In the genomic region with DNA sequence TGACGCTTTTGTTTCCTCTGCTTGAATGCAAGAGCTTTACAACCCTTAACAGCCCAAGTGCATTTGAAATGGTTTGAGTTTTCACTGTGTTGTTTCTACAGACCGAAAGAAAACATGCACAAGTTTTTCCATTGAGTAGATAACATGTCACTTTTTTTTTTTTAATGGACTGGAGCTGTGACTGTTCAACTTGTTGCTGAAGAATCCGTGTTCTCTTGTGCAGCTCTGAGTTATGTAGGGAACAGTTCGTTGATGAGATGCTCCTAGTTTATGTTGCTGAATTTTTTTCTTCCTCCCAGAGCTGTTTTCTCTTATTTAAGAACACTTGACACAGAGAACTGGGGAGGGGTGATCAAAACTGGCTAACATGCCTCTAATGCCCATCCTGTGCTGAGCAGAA, we compare ENCODE assay signal across 21 cellular contexts.
DNase-seq lines count a peak whose midpoint lies in the region; TF ChIP-seq lines count a peak whose summit lies in the region.
"Had no signal": no experiment of that assay in that cellular context is flagged by ENCODE, and none has a peak within 500 bp of the region (broad histone marks: within the 10 kb centered on the region; RNA-seq: fewer than 3 reads in every experiment).

No MANE protein-coding gene starts in this region.

- H3K27me3 Mint-ChIP-seq in IgD-negative memory B cell, result no peaks in the 10 kb centered on the region
- no peaks in the 10 kb centered on the region for H3K27me3 Mint-ChIP-seq in brain
- H3K27me3 Mint-ChIP-seq in nephron progenitor cell (ENCODE audit: low read depth, poor library complexity), result peaks cover 4% of the 10 kb centered on the region
- no peaks in the 10 kb centered on the region for H3K27me3 Mint-ChIP-seq in activated CD4-positive, alpha-beta T cell treated with anti-CD3 and anti-CD28 coated beads, Interleukin-2, amount 10 ng/mL, durations not matched to agents 7 days and 5 days
- H3K27me3 Mint-ChIP-seq in activated naive CD4-positive, alpha-beta T cell treated with anti-CD3 and anti-CD28 coated beads, Interleukin-2, amount 10 ng/mL, durations not matched to agents 7 days and 5 days, result no peaks in the 10 kb centered on the region

- no peak for TF ChIP-seq POLR2A in uterus (IDR thresholded peaks at IDR 0.05)

- H3K4me1 Mint-ChIP-seq in IgD-negative memory B cell (peaks cover 17 to 30% (median 29%) of the 10 kb centered on the region in 3 donors), brain (peaks cover 72% of the 10 kb centered on the region), nephron progenitor cell (peaks cover 41% of the 10 kb centered on the region)
- H3K4me1 Mint-ChIP-seq in activated CD4-positive, alpha-beta T cell treated with anti-CD3 and anti-CD28 coated beads, Interleukin-2, amount 10 ng/mL, durations not matched to agents 7 days and 5 days, result no peaks in the 10 kb centered on the region
- H3K4me1 Mint-ChIP-seq in activated naive CD4-positive, alpha-beta T cell treated with anti-CD3 and anti-CD28 coated beads, Interleukin-2, amount 10 ng/mL, durations not matched to agents 7 days and 5 days, result peaks cover 2% of the 10 kb centered on the region

- H3K27me3 ChIP-seq in uterus, result no peaks in the 10 kb centered on the region
- H3K27me3 ChIP-seq: MG63 had no signal

- peak overlapping the region in 2 of 3 donors; percentile 33 to 98 for H3K27ac Mint-ChIP-seq in IgD-negative memory B cell
- peak overlapping the region in 4 of 5 experiments; percentile 92 to 99 (median 96) for H3K27ac Mint-ChIP-seq in brain
- peak overlapping the region; percentile 97 for H3K27ac Mint-ChIP-seq in nephron progenitor cell
- H3K27ac Mint-ChIP-seq in activated CD4-positive, alpha-beta T cell treated with anti-CD3 and anti-CD28 coated beads, Interleukin-2, amount 10 ng/mL, durations not matched to agents 7 days and 5 days, result no peak overlapping the region
- no peak overlapping the region for H3K27ac Mint-ChIP-seq in activated naive CD4-positive, alpha-beta T cell treated with anti-CD3 and anti-CD28 coated beads, Interleukin-2, amount 10 ng/mL, durations not matched to agents 7 days and 5 days
- H3K27ac Mint-ChIP-seq: CD8-positive, alpha-beta T cell had no signal

- no peak overlapping the region for H3K4me3 ChIP-seq in uterus
- H3K4me3 ChIP-seq: MG63 had no signal

- POLR2A ChIA-PET in activated CD4-positive, alpha-beta T cell treated with anti-CD3 and anti-CD28 coated beads, Interleukin-2, amount 10 ng/mL, durations not matched to agents 7 days and 5 days (lab: Charles Lee), result no interaction called here

- no peaks in the 10 kb centered on the region for H3K9me3 ChIP-seq in uterus
- H3K9me3 ChIP-seq: Caco-2, MG63, SK-N-SH had no signal

- H3K27ac ChIP-seq in uterus, result peak overlapping the region; percentile 48 to 53
- H3K27ac ChIP-seq: C4-2B had no signal

- peaks cover 11% of the 10 kb centered on the region for H3K36me3 Mint-ChIP-seq in IgD-negative memory B cell
- H3K36me3 Mint-ChIP-seq in brain, result no peaks in the 10 kb centered on the region
- no peaks in the 10 kb centered on the region for H3K36me3 Mint-ChIP-seq in nephron progenitor cell (ENCODE audit: low read depth)
- no peaks in the 10 kb centered on the region for H3K36me3 Mint-ChIP-seq in activated CD4-positive, alpha-beta T cell treated with anti-CD3 and anti-CD28 coated beads, Interleukin-2, amount 10 ng/mL, durations not matched to agents 7 days and 5 days (ENCODE audit: low read depth)
- no peaks in the 10 kb centered on the region for H3K36me3 Mint-ChIP-seq in activated naive CD4-positive, alpha-beta T cell treated with anti-CD3 and anti-CD28 coated beads, Interleukin-2, amount 10 ng/mL, durations not matched to agents 7 days and 5 days

- H3K36me3 ChIP-seq in uterus, result no peaks in the 10 kb centered on the region
- H3K36me3 ChIP-seq: MG63 had no signal

- no peaks in the 10 kb centered on the region for H3K4me1 ChIP-seq in uterus
- H3K4me1 ChIP-seq: Caco-2 had no signal

- TF ChIP-seq CTCF in brain (conservative IDR thresholded peaks at IDR 0.05), result no peak
- no peak for TF ChIP-seq CTCF in nephron progenitor cell (IDR thresholded peaks at IDR 0.05)
- no peak for TF ChIP-seq CTCF in uterus (IDR thresholded peaks at IDR 0.05)

- DNase-seq in nephron progenitor cell (no peak), uterus (no peak)
- no peak for DNase-seq in stimulated activated CD4-positive, alpha-beta T cell treated with anti-CD3 and anti-CD28 coated beads, Interleukin-2, amount 100 ng/mL, for 48 hours
- no peak for DNase-seq in activated CD4-positive, alpha-beta T cell treated with anti-CD3 and anti-CD28 coated beads, Interleukin-2, amount 10 ng/mL, durations not matched to agents 7 days and 5 days
- DNase-seq in activated naive CD4-positive, alpha-beta T cell treated with anti-CD3 and anti-CD28 coated beads, Interleukin-2, amount 10 ng/mL, durations not matched to agents 7 days and 5 days, result no peak
- DNase-seq: Caco-2; CD8-positive, alpha-beta T cell; DMS79 treated with DMSO at 0.1 percent for 48 hours; GF-D8; KG1; MG63; NCI-H2029; NCI-H526; NCI-H82; NK-92 treated with Interleukin-12 subunit alpha and Interleukin-12 subunit beta, amount 100 ng/mL, for 24 hours; PC-3; SK-N-SH; SW 1271 had no signal

- CTCF ChIA-PET in activated CD4-positive, alpha-beta T cell treated with anti-CD3 and anti-CD28 coated beads, Interleukin-2, amount 10 ng/mL, durations not matched to agents 7 days and 5 days (lab: Charles Lee), result interaction anchor here (1.1 kb wide), 1 partner anchor 489 kb away, joined by 3 read pairs; no protein-coding TSS in a partner anchor
- CTCF ChIA-PET in activated naive CD4-positive, alpha-beta T cell treated with anti-CD3 and anti-CD28 coated beads, Interleukin-2, amount 10 ng/mL, durations not matched to agents 7 days and 5 days (lab: Charles Lee), result interaction anchor here (0.7 kb wide), 2 partner anchors 23 to 43 kb away, joined by 3 to 4 read pairs; no protein-coding TSS in a partner anchor

- peak overlapping the region in 2 of 4 donors; percentile 82 to 89 for H3K4me3 Mint-ChIP-seq in IgD-negative memory B cell
- H3K4me3 Mint-ChIP-seq in brain, result no peak overlapping the region
- peak overlapping the region; percentile 56 for H3K4me3 Mint-ChIP-seq in nephron progenitor cell
- H3K4me3 Mint-ChIP-seq in activated CD4-positive, alpha-beta T cell treated with anti-CD3 and anti-CD28 coated beads, Interleukin-2, amount 10 ng/mL, durations not matched to agents 7 days and 5 days, result no peak overlapping the region
- H3K4me3 Mint-ChIP-seq in activated naive CD4-positive, alpha-beta T cell treated with anti-CD3 and anti-CD28 coated beads, Interleukin-2, amount 10 ng/mL, durations not matched to agents 7 days and 5 days, result no peak overlapping the region
- H3K4me3 Mint-ChIP-seq: CD8-positive, alpha-beta T cell had no signal

- intact Hi-C loops in uterus (cut with DNase I; ENCODE audit: low total_unique reads), result no loop called here

- H3K9me3 Mint-ChIP-seq in IgD-negative memory B cell (no peaks in the 10 kb centered on the region), brain (no peaks in the 10 kb centered on the region), nephron progenitor cell (no peaks in the 10 kb centered on the region)
- H3K9me3 Mint-ChIP-seq in activated CD4-positive, alpha-beta T cell treated with anti-CD3 and anti-CD28 coated beads, Interleukin-2, amount 10 ng/mL, durations not matched to agents 7 days and 5 days, result no peaks in the 10 kb centered on the region
- no peaks in the 10 kb centered on the region for H3K9me3 Mint-ChIP-seq in activated naive CD4-positive, alpha-beta T cell treated with anti-CD3 and anti-CD28 coated beads, Interleukin-2, amount 10 ng/mL, durations not matched to agents 7 days and 5 days
- H3K9me3 Mint-ChIP-seq: CD8-positive, alpha-beta T cell had no signal

Comparison
In these comparisons a context has a peak if more than half of its experiments do, and no peak if none do; other contexts are left out.
1. H3K27ac Mint-ChIP-seq: peak in IgD-negative memory B cell (2 of 3), brain (4 of 5) and nephron progenitor cell (single experiment); none in activated CD4-positive, alpha-beta T cell treated with anti-CD3 and anti-CD28 coated beads, Interleukin-2, amount 10 ng/mL, durations not matched to agents 7 days and 5 days (single experiment) and activated naive CD4-positive, alpha-beta T cell treated with anti-CD3 and anti-CD28 coated beads, Interleukin-2, amount 10 ng/mL, durations not matched to agents 7 days and 5 days (single experiment).